19 cellular contexts compared by ENCODE assay signal in genomic region chr5:61440596-61440995, GRCh38.
DNase-seq lines count a peak whose midpoint lies in the region; ATAC-seq and TF ChIP-seq lines count a peak whose summit lies in the region.
"Had no signal": no experiment of that assay in that cellular context is flagged by ENCODE, and none has a peak within 500 bp of the region (broad histone marks: within the 10 kb centered on the region; RNA-seq: fewer than 3 reads in every experiment).

No MANE protein-coding gene starts in this region.

- H3K4me1 ChIP-seq in vagina: peaks cover 7% of the 10 kb centered on the region

- DNase-seq in MCF 10A (ENCODE audit: unreplicated experiment) (no peak), epithelial cell of prostate (ENCODE audit: low read depth, low spot score) (no peak), vagina (ENCODE audit: extremely low spot score in 2 of 2) (no peak), left ventricle myocardium superior (no peak)
- no peak for DNase-seq in stimulated activated naive CD8-positive, alpha-beta T cell treated with anti-CD3 and anti-CD28 coated beads, Interleukin-15, Interleukin-2, amounts not matched to agents 100 U/mL and 50 U/mL, for 24 hours
- DNase-seq: ACHN, DMS 273 treated with DMSO at 0.1 percent for 48 hours, DND-41, HFFc6, KG1, MV-4-11, NCI-H1694 treated with DMSO at 0.1 percent for 48 hours, NCI-H345, NCI-H526, PC-3, RPMI8226 had no signal

- H3K27ac ChIP-seq in epithelial cell of prostate (peak overlapping the region; percentile 57), layer of hippocampus (ENCODE audit: low read depth, low read length) (peak overlapping the region; percentile 72), vagina (peak overlapping the region; percentile 17)
- H3K27ac ChIP-seq: C4-2B had no signal

- H3K9me3 ChIP-seq in vagina: peaks cover 9% of the 10 kb centered on the region

- H3K4me3 ChIP-seq in vagina: no peak overlapping the region

- no peaks in the 10 kb centered on the region for H3K27me3 Mint-ChIP-seq in MCF 10A (ENCODE audit: insufficient read depth, unreplicated experiment)

- H3K27ac Mint-ChIP-seq in MCF 10A (ENCODE audit: low read depth, unreplicated experiment): peak overlapping the region; percentile 47
- H3K27ac Mint-ChIP-seq: HFFc6 had no signal

- no peaks in the 10 kb centered on the region for H3K36me3 ChIP-seq in vagina

- H3K27me3 ChIP-seq in layer of hippocampus (ENCODE audit: control insufficient read depth, insufficient read depth, low read length) (no peaks in the 10 kb centered on the region), vagina (no peaks in the 10 kb centered on the region)

- peaks cover 8% of the 10 kb centered on the region for H3K9me3 Mint-ChIP-seq in MCF 10A (ENCODE audit: unreplicated experiment)

- POLR2A ChIA-PET in MCF 10A (lab: Yijun Ruan, JAX): interaction anchor here (0.6 to 1.6 kb wide), 14 partner anchors 8 to 392 kb away, joined by 3 to 9 read pairs (median 4); no protein-coding TSS in a partner anchor

- CTCF ChIA-PET in MCF 10A (lab: Yijun Ruan, JAX): interaction anchor here (0.5 to 1.3 kb wide), 4 partner anchors 10 to 765 kb away, joined by 3 read pairs; no protein-coding TSS in a partner anchor

- ATAC-seq in HG03520 (IDR thresholded peaks at IDR 0.05; ENCODE audit: unreplicated experiment): no peak
- ATAC-seq in stimulated activated naive CD8-positive, alpha-beta T cell treated with anti-CD3 and anti-CD28 coated beads, Interleukin-15, Interleukin-2, amounts not matched to agents 100 U/mL and 50 U/mL, for 24 hours: no peak
- no peak for ATAC-seq in left ventricle myocardium superior
- ATAC-seq: PC-3 had no signal

- H3K4me1 Mint-ChIP-seq in MCF 10A (ENCODE audit: insufficient read depth, unreplicated experiment): peaks cover 8% of the 10 kb centered on the region

- intact Hi-C loops in MCF 10A (cut with micrococcal nuclease): no loop called here
- intact Hi-C loops in vagina (cut with DNase I): no loop called here
- intact Hi-C loops in left ventricle myocardium superior (cut with micrococcal nuclease): no loop called here

- H3K36me3 Mint-ChIP-seq in MCF 10A (ENCODE audit: insufficient read depth, unreplicated experiment): peaks cover 6% of the 10 kb centered on the region

- TF ChIP-seq CTCF in MCF 10A (IDR thresholded peaks at IDR 0.05; ENCODE audit: unreplicated experiment) (no peak), vagina (IDR thresholded peaks at IDR 0.05) (no peak)

- no peak for TF ChIP-seq POLR2A in vagina (IDR thresholded peaks at IDR 0.05)

- H3K4me3 Mint-ChIP-seq in MCF 10A (ENCODE audit: unreplicated experiment): peak overlapping the region; percentile 26
- H3K4me3 Mint-ChIP-seq: HFFc6 had no signal

- no TSS peak for BruUV-seq in MCF 10A (replicated peaks; lab: Mats Ljungman, UMichigan)

Comparison
In these comparisons a context has a peak if more than half of its experiments do, and no peak if none do; other contexts are left out.
1. H3K27ac ChIP-seq: peak in every context shown above with its lines; median percentile 72 in layer of hippocampus; 57 in epithelial cell of prostate; 17 in vagina.